ENCODE assay signal across 8 cellular contexts in the genomic region with DNA sequence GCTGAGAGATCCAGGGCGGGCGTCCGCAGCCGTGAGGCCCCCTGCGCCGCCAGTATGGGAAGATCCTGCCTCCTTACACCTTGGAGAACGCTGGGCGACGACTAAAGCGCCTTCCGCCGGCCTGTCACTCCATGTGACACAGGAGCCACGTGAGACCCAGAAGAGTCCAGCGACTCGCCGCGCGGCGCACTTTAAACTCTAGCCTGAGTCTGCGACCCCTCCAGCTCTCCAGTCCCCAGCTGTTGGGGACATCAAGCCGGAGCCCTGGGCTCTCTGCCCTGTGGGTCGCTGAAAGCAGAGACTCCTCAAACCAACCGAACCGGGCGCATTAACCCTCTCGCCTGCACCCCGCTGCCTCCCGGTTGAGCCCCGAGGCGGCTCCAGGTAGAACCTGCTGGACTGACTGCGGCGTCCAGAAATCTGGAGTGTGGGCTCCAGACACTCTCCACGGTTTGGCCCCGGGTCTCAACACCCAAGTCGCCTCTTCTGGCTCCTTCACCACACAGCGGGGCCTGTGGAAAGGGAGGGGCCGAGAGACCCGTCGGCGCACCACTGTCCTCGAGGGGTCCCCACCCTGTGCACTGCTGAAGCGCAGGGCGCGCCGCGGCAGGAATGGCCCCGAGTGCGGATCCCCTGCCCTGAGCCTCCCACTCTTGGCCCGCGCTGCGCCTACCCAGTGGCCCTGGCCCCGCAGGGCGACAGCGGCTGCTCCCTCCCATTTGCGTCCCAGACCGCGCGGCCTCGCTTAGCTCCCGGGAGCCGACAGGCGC. TPM values are rescaled to one million over a fixed set of nuclear protein-coding genes. Genes with fewer than 3 reads are reported as not detected.
DNase-seq lines count a peak whose midpoint lies in the region; ATAC-seq and TF ChIP-seq lines count a peak whose summit lies in the region.

No MANE protein-coding gene starts in this region.

- no peaks in the 10 kb centered on the region for H3K27me3 ChIP-seq in left ventricle myocardium inferior (ENCODE audit: low read depth)
- H3K27me3 ChIP-seq in psoas muscle (ENCODE audit: insufficient read depth in 3 of 3, low read length in 2 of 3), result peaks cover 0 to 8% (median 5%) of the 10 kb centered on the region in 3 donors

- peak overlapping the region; percentile 86 for H3K9ac ChIP-seq in ES-I3 (ENCODE audit: low read depth, low read length)

- WGBS in psoas muscle, 3 donors, result 1 to 7% (median 5%) methylated on average over 55 to 62 of the region's 62 CpGs

- H3K4me1 ChIP-seq in ES-I3 (ENCODE audit: insufficient read depth, low read length) (no peaks in the 10 kb centered on the region; the same call in 1 of the 2 replicates), left ventricle myocardium inferior (peaks cover 49% of the 10 kb centered on the region), psoas muscle (peaks cover 16% of the 10 kb centered on the region)

- H3K9me3 ChIP-seq in ES-I3 (ENCODE audit: control insufficient read depth, insufficient read depth, low read length) (no peaks in the 10 kb centered on the region), left ventricle myocardium inferior (replicated peaks) (no peaks in the 10 kb centered on the region), psoas muscle (no peaks in the 10 kb centered on the region)

- peak; percentile 36 to 69 (median 49) for ATAC-seq in psoas muscle
- no peak for ATAC-seq in GM18505 (IDR thresholded peaks at IDR 0.05; ENCODE audit: unreplicated experiment)

- H3K36me3 ChIP-seq in ES-I3 (ENCODE audit: insufficient read depth, low read length), result no peaks in the 10 kb centered on the region
- no peaks in the 10 kb centered on the region for H3K36me3 ChIP-seq in left ventricle myocardium inferior
- H3K36me3 ChIP-seq in psoas muscle (ENCODE audit: insufficient read depth in 1 of 2, low read depth in 1 of 2), result no peaks in the 10 kb centered on the region

- no peak for TF ChIP-seq POLR2A in GM18505 (IDR thresholded peaks at IDR 0.05; ENCODE audit: borderline replicate concordance, extremely low read depth, insufficient read depth, insufficient read length)

- TF ChIP-seq CTCF in left ventricle myocardium inferior (IDR thresholded peaks at IDR 0.05; ENCODE audit: borderline replicate concordance) (no peak), psoas muscle (IDR thresholded peaks at IDR 0.05) (no peak)

- intact Hi-C loops in left ventricle myocardium inferior (cut with micrococcal nuclease), result loop anchor here (10.0 kb wide), 2 partner anchors 488 to 748 kb away; no protein-coding TSS in a partner anchor
- intact Hi-C loops in psoas muscle (cut with DNase I), result loop anchor here (10.0 kb wide), 4 partner anchors 498 to 748 kb away; no protein-coding TSS in a partner anchor

- DNase-seq in activated CD8-positive, alpha-beta memory T cell treated with anti-CD3 and anti-CD28 coated beads, Interleukin-2, amount 50 U/mL, for 4 hours, result peak; percentile 25
- DNase-seq in left ventricle myocardium inferior (peak; percentile 45), psoas muscle (peak; percentile 62 to 83), NCI-H2107 treated with DMSO at 0.1 percent for 48 hours (lab: John Stamatoyannopoulos, UW; ENCODE audit: unreplicated experiment) (no peak), DMS53 treated with DMSO at 0.1 percent for 48 hours (lab: John Stamatoyannopoulos, UW; ENCODE audit: unreplicated experiment) (no peak), RKO (ENCODE audit: low spot score) (no peak)

- H3K27ac ChIP-seq in left ventricle myocardium inferior (replicated peaks), result no peak overlapping the region
- H3K27ac ChIP-seq in psoas muscle, result peak overlapping the region; percentile 14

- H3K4me3 ChIP-seq in left ventricle myocardium inferior (peak overlapping the region; percentile 92), psoas muscle (peak overlapping the region; percentile 77)

RNA-seq across cellular contexts. Expression of gene SFMBT2, which starts 1.8 kb away (rescaled TPM):
- total RNA-seq in left ventricle myocardium inferior (11.0 TPM), psoas muscle (1 to 10 TPM; 3.0 to 8.2 (median 5.0) TPM)
- polyA plus RNA-seq in psoas muscle, result under 1 TPM; 0.53 to 0.87 (median 0.59) TPM

Comparison
In these comparisons a context has a peak if more than half of its experiments do, and no peak if none do; other contexts are left out.
1. DNase-seq: peak in activated CD8-positive, alpha-beta memory T cell treated with anti-CD3 and anti-CD28 coated beads, Interleukin-2, amount 50 U/mL, for 4 hours (single experiment), left ventricle myocardium inferior (single experiment) and psoas muscle (2 of 2); none in NCI-H2107 treated with DMSO at 0.1 percent for 48 hours (single experiment), DMS53 treated with DMSO at 0.1 percent for 48 hours (single experiment) and RKO (single experiment).